21 cellular contexts compared by ENCODE assay signal in genomic region chr2:102091121-102091520, GRCh38. TPM values are rescaled to one million over a fixed set of nuclear protein-coding genes. Genes with fewer than 3 reads are reported as not detected.
DNase-seq lines count a peak whose midpoint lies in the region; ATAC-seq, FAIRE-seq and TF ChIP-seq lines count a peak whose summit lies in the region.
"Had no signal": no experiment of that assay in that cellular context is flagged by ENCODE, and none has a peak within 500 bp of the region (broad histone marks: within the 10 kb centered on the region; RNA-seq: fewer than 3 reads in every experiment).

No MANE protein-coding gene starts in this region.

- no peaks in the 10 kb centered on the region for H4K20me1 ChIP-seq in astrocyte (ENCODE audit: insufficient read depth, low read length)
- H4K20me1 ChIP-seq: BLaER1 treated with 17β-estradiol and CSF1 and Interleukin-3, amounts not matched to agents 10 nM and 100 nM had no signal

- H3K4me2 ChIP-seq in astrocyte (ENCODE audit: low read length): no peak overlapping the region
- H3K4me2 ChIP-seq: A549; BLaER1 treated with 17β-estradiol and CSF1 and Interleukin-3, amounts not matched to agents 10 nM and 100 nM had no signal

- H2AFZ ChIP-seq in astrocyte (ENCODE audit: low read depth, low read length): no peak overlapping the region

- ATAC-seq in left colon (peak; percentile 74), GM18909 (IDR thresholded peaks at IDR 0.05; ENCODE audit: poor library complexity, unreplicated experiment) (no peak)
- ATAC-seq: A549; CD8-positive, alpha-beta T cell had no signal

- H3K9me3 ChIP-seq in astrocyte (ENCODE audit: insufficient read depth, low read depth, low read length): peaks cover 3% of the 10 kb centered on the region
- H3K9me3 ChIP-seq: Caco-2 had no signal

- FAIRE-seq in astrocyte (lab: Jason Lieb, UNC) (peak; percentile 13), GM19239 (lab: Jason Lieb, UNC) (no peak)
- FAIRE-seq: A549, D721Med, G401.6, GM12891 had no signal

- H3K4me3 Mint-ChIP-seq in astrocyte (ENCODE audit: unreplicated experiment): no peak overlapping the region
- H3K4me3 Mint-ChIP-seq: B cell; CD4-positive, alpha-beta T cell; CD8-positive, alpha-beta T cell had no signal

- H3K9me3 Mint-ChIP-seq in astrocyte (ENCODE audit: unreplicated experiment): peaks cover 4% of the 10 kb centered on the region

- H3K27ac ChIP-seq in astrocyte (ENCODE audit: low read depth, low read length): no peak overlapping the region
- H3K27ac ChIP-seq: 22Rv1; BLaER1 treated with 17β-estradiol and CSF1 and Interleukin-3, amounts not matched to agents 10 nM and 100 nM; C4-2B had no signal

- H3K4me3 ChIP-seq in LNCaP clone FGC (ENCODE audit: low read depth, low read length) (no peak overlapping the region), astrocyte (ENCODE audit: insufficient read depth, low read depth, low read length) (no peak overlapping the region)
- H3K4me3 ChIP-seq: A549; BLaER1 treated with 17β-estradiol and CSF1 and Interleukin-3, amounts not matched to agents 10 nM and 100 nM had no signal

- no peak overlapping the region for H3K9ac ChIP-seq in astrocyte (ENCODE audit: low read length)
- H3K9ac ChIP-seq: BLaER1 treated with 17β-estradiol and CSF1 and Interleukin-3, amounts not matched to agents 10 nM and 100 nM had no signal

- peaks cover 3% of the 10 kb centered on the region for H3K4me1 ChIP-seq in astrocyte (ENCODE audit: insufficient read depth, low read length)

- no peaks in the 10 kb centered on the region for H3K79me2 ChIP-seq in astrocyte (ENCODE audit: insufficient read depth, low read length)

- TF ChIP-seq CTCF in LNCaP clone FGC (IDR thresholded peaks at IDR 0.05; ENCODE audit: control insufficient read depth, extremely low read depth, insufficient read depth) (no peak), astrocyte (IDR thresholded peaks at IDR 0.05; ENCODE audit: insufficient read depth, low read depth, low read length) (no peak)

- H3K36me3 ChIP-seq in astrocyte (ENCODE audit: insufficient read depth, low read length): no peaks in the 10 kb centered on the region
- H3K36me3 ChIP-seq: BLaER1 treated with 17β-estradiol and CSF1 and Interleukin-3, amounts not matched to agents 10 nM and 100 nM had no signal

- H3K27me3 ChIP-seq in astrocyte (ENCODE audit: insufficient read depth, low read length): no peaks in the 10 kb centered on the region
- H3K27me3 ChIP-seq: BLaER1 treated with 17β-estradiol and CSF1 and Interleukin-3, amounts not matched to agents 10 nM and 100 nM had no signal

- intact Hi-C loops in left colon (cut with DNase I, micrococcal nuclease): no loop called here

- DNase-seq in LNCaP clone FGC (ENCODE audit: low read depth) (peak; percentile 66), astrocyte (ENCODE audit: low read depth) (no peak), left colon (no peak), T-helper 1 cell (no peak), GM19239 (ENCODE audit: insufficient read length, low spot score) (no peak)
- DNase-seq: AML-193; Caco-2; Calu3; CD4-positive, alpha-beta T cell; CD8-positive, alpha-beta T cell; DMS79 treated with DMSO at 0.1 percent for 48 hours; GF-D8 had no signal

- no peaks in the 10 kb centered on the region for H3K27me3 Mint-ChIP-seq in astrocyte (ENCODE audit: low read depth, unreplicated experiment)
- H3K27me3 Mint-ChIP-seq: CD4-positive, alpha-beta T cell had no signal

- no peak overlapping the region for H3K27ac Mint-ChIP-seq in astrocyte (ENCODE audit: unreplicated experiment)
- H3K27ac Mint-ChIP-seq: B cell; CD4-positive, alpha-beta T cell; CD8-positive, alpha-beta T cell had no signal

- peaks cover 1% of the 10 kb centered on the region for H3K36me3 Mint-ChIP-seq in astrocyte (ENCODE audit: low read depth, unreplicated experiment)
- H3K36me3 Mint-ChIP-seq: CD8-positive, alpha-beta T cell had no signal

- H3K4me1 Mint-ChIP-seq in astrocyte (ENCODE audit: low read depth, unreplicated experiment): peaks cover 7% of the 10 kb centered on the region

RNA-seq across cellular contexts. Expression of gene IL1R1, which starts 51.4 kb away (rescaled TPM):
- 6.9 and 7.5 TPM in 2 replicates for total RNA-seq in astrocyte
- total RNA-seq in left colon: 10 to 100 TPM; 24.8 to 25.0 TPM
- total RNA-seq: B cell had no signal
